ENCODE assay signal across 8 cellular contexts in genomic region chr1:227786673-227787512, GRCh38. TPM values are rescaled to one million over a fixed set of nuclear protein-coding genes. Genes with fewer than 3 reads are reported as not detected.
DNase-seq lines count a peak whose midpoint lies in the region; ATAC-seq lines count a peak whose summit lies in the region.

No MANE protein-coding gene starts in this region.

- H3K27ac Mint-ChIP-seq in naive B cell, result peak overlapping the region; percentile 21 to 97 (median 83)

- peaks cover 22 to 36% (median 25%) of the 10 kb centered on the region in 3 donors for H3K4me1 Mint-ChIP-seq in naive B cell

- no peaks in the 10 kb centered on the region for H3K9me3 ChIP-seq in ectodermal cell (ENCODE audit: control insufficient read depth, low read length)

- no peaks in the 10 kb centered on the region for H3K36me3 Mint-ChIP-seq in naive B cell

- H3K27ac ChIP-seq in ectodermal cell (ENCODE audit: insufficient read depth, low read depth, low read length, poor library complexity, severe bottlenecking), result no peak overlapping the region

- H3K27me3 Mint-ChIP-seq in naive B cell, result no peaks in the 10 kb centered on the region

- peak overlapping the region; percentile 49 for H3K4me3 ChIP-seq in ectodermal cell (ENCODE audit: insufficient read depth, low read depth, low read length)

- H3K4me3 Mint-ChIP-seq in naive B cell, result peak overlapping the region; percentile 83 to 93 (median 88)

- WGBS in ectodermal cell, 2 experiments, result 71% methylated on average over 45 of the region's 45 CpGs

- H3K27me3 ChIP-seq in ectodermal cell (ENCODE audit: control insufficient read depth, insufficient read depth, low read length, poor library complexity, severe bottlenecking), result peaks cover 44% of the 10 kb centered on the region

- peaks cover 5% of the 10 kb centered on the region for H3K4me1 ChIP-seq in ectodermal cell (ENCODE audit: control insufficient read depth, insufficient read depth, low read length)

- peak; percentile 30 for DNase-seq in NCI-H2227 (lab: John Stamatoyannopoulos, UW; ENCODE audit: unreplicated experiment)
- DNase-seq in naive B cell, result peak; percentile 23
- DNase-seq in AML-193 (lab: John Stamatoyannopoulos, UW), result no peak
- DNase-seq in HCEC 1CT, result no peak

- peaks cover 0 to 12% (median 0%) of the 10 kb centered on the region in 7 donors for H3K9me3 Mint-ChIP-seq in naive B cell

- no peaks in the 10 kb centered on the region for H3K36me3 ChIP-seq in ectodermal cell (ENCODE audit: control insufficient read depth, insufficient read depth, low read length)

- ATAC-seq in GM18511 (IDR thresholded peaks at IDR 0.05; ENCODE audit: unreplicated experiment) (peak; percentile 7), naive B cell (ENCODE audit: low read depth in 2 of 2) (no peak), GM21367 (IDR thresholded peaks at IDR 0.05; ENCODE audit: unreplicated experiment) (no peak), GM21529 (IDR thresholded peaks at IDR 0.05; ENCODE audit: unreplicated experiment) (no peak)

RNA-seq across cellular contexts. Expression of gene PRSS38, which starts 28.6 kb away (rescaled TPM):
- not detected for polyA plus RNA-seq in ectodermal cell (2013, experiment 1 of 4)
- not detected for polyA plus RNA-seq in ectodermal cell (2013, experiment 2 of 4)
- not detected for polyA plus RNA-seq in ectodermal cell (2013, experiment 3 of 4)
- not detected for polyA plus RNA-seq in ectodermal cell (2013, experiment 4 of 4)
- not detected for polyA plus RNA-seq in naive B cell (ENCODE audit: low read depth in 6 of 6)

RNA-seq across cellular contexts. Expression of gene SNAP47, which starts 51.7 kb away (rescaled TPM):
- 49.2 TPM for polyA plus RNA-seq in ectodermal cell (2013, experiment 1 of 4)
- 46.6 TPM for polyA plus RNA-seq in ectodermal cell (2013, experiment 2 of 4)
- polyA plus RNA-seq in ectodermal cell (2013, experiment 3 of 4), result 39.8 TPM
- polyA plus RNA-seq in ectodermal cell (2013, experiment 4 of 4), result 43.9 TPM
- 10 to 100 TPM; 30.7 to 45.9 (median 37.9) TPM for polyA plus RNA-seq in naive B cell (ENCODE audit: low read depth in 6 of 6)

RNA-seq across cellular contexts. Expression of gene JMJD4, which starts 51.8 kb away (rescaled TPM):
- polyA plus RNA-seq in ectodermal cell (2013, experiment 1 of 4), result 9.9 TPM
- polyA plus RNA-seq in ectodermal cell (2013, experiment 2 of 4), result 15.1 TPM
- polyA plus RNA-seq in ectodermal cell (2013, experiment 3 of 4), result 9.0 TPM
- polyA plus RNA-seq in ectodermal cell (2013, experiment 4 of 4), result 10.6 TPM
- polyA plus RNA-seq in naive B cell (ENCODE audit: low read depth in 6 of 6), result 10 to 100 TPM; 34.3 to 43.1 (median 36.5) TPM

Comparison
In these comparisons a context has a peak if more than half of its experiments do, and no peak if none do; other contexts are left out.
1. DNase-seq: peak in NCI-H2227 (single experiment) and naive B cell (single experiment); none in AML-193 (0 of 2) and HCEC 1CT (single experiment).